13 cellular contexts compared by ENCODE assay signal in genomic region chr3:123816673-123817207, GRCh38.
DNase-seq lines count a peak whose midpoint lies in the region; ATAC-seq, FAIRE-seq and TF ChIP-seq lines count a peak whose summit lies in the region.
"Had no signal": no experiment of that assay in that cellular context is flagged by ENCODE, and none has a peak within 500 bp of the region (broad histone marks: within the 10 kb centered on the region; RNA-seq: fewer than 3 reads in every experiment).

No MANE protein-coding gene starts in this region.

- FAIRE-seq in endometrium (lab: Jason Lieb, UNC) (peak; percentile 94), kidney (lab: Jason Lieb, UNC) (no peak)
- FAIRE-seq: frontal cortex, small intestine had no signal

- DNase-seq in AG10803 (ENCODE audit: low read depth) (peak; percentile 99), NCI-H446 treated with DMSO at 0.1 percent for 48 hours (lab: John Stamatoyannopoulos, UW) (peak; percentile 35), NCI-H187 treated with DMSO at 0.1 percent for 48 hours (lab: John Stamatoyannopoulos, UW) (no peak), kidney (no peak)
- no peak for DNase-seq in activated effector memory CD4-positive, alpha-beta T cell treated with Interleukin-2 at 50 U/mL for 16 hours
- DNase-seq: anterior cingulate cortex, midbrain, NCI-H1436, small intestine had no signal

- H3K4me3 ChIP-seq in AG10803 (ENCODE audit: low read length) (no peak overlapping the region), parathyroid adenoma (ENCODE audit: low read depth, low read length) (no peak overlapping the region), kidney (ENCODE audit: low read length in 2 of 2) (no peak overlapping the region)

- no peaks in the 10 kb centered on the region for H3K79me2 ChIP-seq in parathyroid adenoma

- H3K9ac ChIP-seq in parathyroid adenoma (no peak overlapping the region), kidney (ENCODE audit: low read length in 2 of 2) (no peak overlapping the region)

- intact Hi-C loops in kidney (cut with DNase I), result no loop called here

- TF ChIP-seq CTCF in AG10803 (conservative IDR thresholded peaks at IDR 0.05; ENCODE audit: low read length) (no peak), parathyroid adenoma (IDR thresholded peaks at IDR 0.05) (no peak), kidney (IDR thresholded peaks at IDR 0.05; ENCODE audit: borderline replicate concordance, extremely low read depth, insufficient read depth) (no peak)

- H3K4me1 ChIP-seq in parathyroid adenoma, result no peaks in the 10 kb centered on the region
- peaks cover 0 to 5% of the 10 kb centered on the region in 2 donors for H3K4me1 ChIP-seq in kidney (ENCODE audit: control insufficient read depth in 1 of 2, insufficient read depth in 1 of 2, low read depth in 1 of 2, low read length in 2 of 2)

- no peak overlapping the region for H3K27ac ChIP-seq in parathyroid adenoma
- H3K27ac ChIP-seq in kidney (ENCODE audit: low read depth in 2 of 2, low read length in 2 of 2), result peak overlapping the region in 1 of 2 donors; percentile 76

- no peaks in the 10 kb centered on the region for H3K27me3 ChIP-seq in parathyroid adenoma (ENCODE audit: control insufficient read depth, insufficient read depth, low read length)

- peak overlapping the region; percentile 10 for H2AFZ ChIP-seq in parathyroid adenoma

- H3K4me2 ChIP-seq in parathyroid adenoma (ENCODE audit: low read length), result no peak overlapping the region

- H3K9me3 ChIP-seq in parathyroid adenoma (ENCODE audit: control insufficient read depth, low read length), result no peaks in the 10 kb centered on the region
- H3K9me3 ChIP-seq in kidney (ENCODE audit: control insufficient read depth in 1 of 2, low read length in 2 of 2), result peaks cover 0 to 2% of the 10 kb centered on the region in 2 donors

- H3K36me3 ChIP-seq in parathyroid adenoma (ENCODE audit: control insufficient read depth, insufficient read depth, low read length) (no peaks in the 10 kb centered on the region), kidney (ENCODE audit: control insufficient read depth in 1 of 2, insufficient read depth in 2 of 2, low read length in 2 of 2) (no peaks in the 10 kb centered on the region)

- ATAC-seq in HG02798 (IDR thresholded peaks at IDR 0.05; ENCODE audit: poor library complexity, unreplicated experiment), result no peak

Comparison
In these comparisons a context has a peak if more than half of its experiments do, and no peak if none do; other contexts are left out.
1. DNase-seq: peak in AG10803 (single experiment) and NCI-H446 treated with DMSO at 0.1 percent for 48 hours (single experiment); none in NCI-H187 treated with DMSO at 0.1 percent for 48 hours (single experiment), kidney (single experiment) and activated effector memory CD4-positive, alpha-beta T cell treated with Interleukin-2 at 50 U/mL for 16 hours (single experiment).